1 cellular context compared by ENCODE assay signal in the genomic region with DNA sequence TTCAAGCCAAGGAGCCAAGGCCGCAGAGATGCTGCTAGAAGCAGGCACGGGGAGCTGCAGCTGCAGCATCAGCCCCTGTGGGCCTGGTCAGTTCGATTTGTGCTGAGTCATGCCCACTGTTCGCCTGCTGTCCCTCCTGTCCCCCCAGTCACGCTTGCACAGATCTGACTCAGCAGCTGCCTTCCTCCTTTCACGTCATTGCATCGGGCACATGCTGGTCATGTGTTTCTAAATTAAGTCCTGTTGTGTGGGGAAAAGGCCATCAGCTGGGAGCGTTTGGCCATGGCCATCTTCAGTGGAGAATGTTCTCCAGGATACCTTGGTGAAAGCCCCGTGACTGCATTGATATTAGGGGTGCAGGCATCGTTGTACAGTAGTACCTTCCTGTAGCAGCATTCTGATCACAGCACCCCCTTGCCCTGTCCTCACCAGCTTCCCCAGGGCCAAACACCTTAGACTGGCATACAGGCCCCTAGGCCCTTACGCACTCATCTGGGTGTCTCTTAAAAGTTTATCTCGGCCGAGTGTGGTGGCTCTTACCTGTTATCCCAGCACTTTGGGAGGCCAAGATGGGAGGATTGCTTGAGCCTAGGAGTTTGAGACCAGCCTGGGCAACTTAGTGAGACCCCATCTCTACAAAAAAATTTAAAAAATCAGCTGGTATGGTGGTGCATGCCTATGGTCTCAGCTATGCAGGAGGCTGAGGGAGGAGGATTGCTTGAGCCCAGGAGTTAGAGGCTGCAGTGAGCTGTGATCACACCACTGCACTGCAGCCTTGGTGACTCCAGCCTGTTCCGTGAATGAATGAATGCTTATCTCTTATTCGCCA.
TF ChIP-seq lines count a peak whose summit lies in the region.

No MANE protein-coding gene starts in this region.

TF ChIP-seq in K562, 482 proteins besides CTCF, POLR2A, EP300 and RAD21 (continued from another document and continues in another):
- TF ChIP-seq PRMT5 (CRISPR knock-in tag; IDR thresholded peaks at IDR 0.05) (no peak), ZNF165 (CRISPR knock-in tag; IDR thresholded peaks at IDR 0.05; ENCODE audit: borderline replicate concordance) (no peak), HDAC6 (IDR thresholded peaks at IDR 0.05; ENCODE audit: low read depth, low read length) (no peak), HCFC1 (IDR thresholded peaks at IDR 0.05; ENCODE audit: low read depth, low read length) (peak; percentile 37; the same call in 1 of the 2 replicates), HOMEZ (CRISPR knock-in tag; IDR thresholded peaks at IDR 0.05) (no peak), NR2C1 (IDR thresholded peaks at IDR 0.05) (no peak), NR2C1 (tag; IDR thresholded peaks at IDR 0.05) (peak; percentile 79), PPARD (CRISPR knock-in tag; IDR thresholded peaks at IDR 0.05) (no peak), ZNF407 (IDR thresholded peaks at IDR 0.05; ENCODE audit: low read depth) (no peak), SETDB1 (IDR thresholded peaks at IDR 0.05; ENCODE audit: low read length) (no peak), AFF1 (IDR thresholded peaks at IDR 0.05; ENCODE audit: low read depth in 1 of 2, partially characterized antibody in 2 of 2) (peak; percentile 21 to 95), ZNF785 (CRISPR knock-in tag; IDR thresholded peaks at IDR 0.05) (no peak), GATAD2A (IDR thresholded peaks at IDR 0.05) (peak; percentile 53), HMGXB4 (CRISPR knock-in tag; IDR thresholded peaks at IDR 0.05) (no peak), CREBBP (IDR thresholded peaks at IDR 0.05; ENCODE audit: low read depth, low read length) (no peak), MAX (CRISPR knock-in tag; IDR thresholded peaks at IDR 0.05) (peak; percentile 85), EZH2 (IDR thresholded peaks at IDR 0.05; ENCODE audit: borderline replicate concordance, low read depth, low read length) (no peak), FOS (IDR thresholded peaks at IDR 0.05; ENCODE audit: extremely low read depth, insufficient read length) (no peak), ZNF133 (CRISPR knock-in tag; IDR thresholded peaks at IDR 0.05) (no peak), MTA2 (IDR thresholded peaks at IDR 0.05; ENCODE audit: low read depth) (peak; percentile 27; the same call in 1 of the 2 replicates), ZNF764 (CRISPR knock-in tag; IDR thresholded peaks at IDR 0.05; ENCODE audit: low read depth) (no peak), CSDE1 (IDR thresholded peaks at IDR 0.05) (no peak), FOXA1 (IDR thresholded peaks at IDR 0.05; ENCODE audit: borderline replicate concordance) (no peak), POLR2G (IDR thresholded peaks at IDR 0.05; ENCODE audit: low read depth, low read length) (0 out of 2 replicates have a peak, but pooled peaks have one; percentile 30), ARNT (IDR thresholded peaks at IDR 0.05) (peak in 1 of 2 experiments; percentile 91; a peak in 2 of 4 replicates), ZNF830 (CRISPR knock-in tag; IDR thresholded peaks at IDR 0.05) (no peak)
- TF ChIP-seq, protein P1, sequence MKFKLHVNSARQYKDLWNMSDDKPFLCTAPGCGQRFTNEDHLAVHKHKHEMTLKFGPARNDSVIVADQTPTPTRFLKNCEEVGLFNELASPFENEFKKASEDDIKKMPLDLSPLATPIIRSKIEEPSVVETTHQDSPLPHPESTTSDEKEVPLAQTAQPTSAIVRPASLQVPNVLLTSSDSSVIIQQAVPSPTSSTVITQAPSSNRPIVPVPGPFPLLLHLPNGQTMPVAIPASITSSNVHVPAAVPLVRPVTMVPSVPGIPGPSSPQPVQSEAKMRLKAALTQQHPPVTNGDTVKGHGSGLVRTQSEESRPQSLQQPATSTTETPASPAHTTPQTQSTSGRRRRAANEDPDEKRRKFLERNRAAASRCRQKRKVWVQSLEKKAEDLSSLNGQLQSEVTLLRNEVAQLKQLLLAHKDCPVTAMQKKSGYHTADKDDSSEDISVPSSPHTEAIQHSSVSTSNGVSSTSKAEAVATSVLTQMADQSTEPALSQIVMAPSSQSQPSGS (CRISPR knock-in tag; IDR thresholded peaks at IDR 0.05) = no peak
- TF ChIP-seq, protein P2, sequence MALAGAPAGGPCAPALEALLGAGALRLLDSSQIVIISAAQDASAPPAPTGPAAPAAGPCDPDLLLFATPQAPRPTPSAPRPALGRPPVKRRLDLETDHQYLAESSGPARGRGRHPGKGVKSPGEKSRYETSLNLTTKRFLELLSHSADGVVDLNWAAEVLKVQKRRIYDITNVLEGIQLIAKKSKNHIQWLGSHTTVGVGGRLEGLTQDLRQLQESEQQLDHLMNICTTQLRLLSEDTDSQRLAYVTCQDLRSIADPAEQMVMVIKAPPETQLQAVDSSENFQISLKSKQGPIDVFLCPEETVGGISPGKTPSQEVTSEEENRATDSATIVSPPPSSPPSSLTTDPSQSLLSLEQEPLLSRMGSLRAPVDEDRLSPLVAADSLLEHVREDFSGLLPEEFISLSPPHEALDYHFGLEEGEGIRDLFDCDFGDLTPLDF (CRISPR knock-in tag; IDR thresholded peaks at IDR 0.05) = peak; percentile 79
- TF ChIP-seq, protein P3, sequence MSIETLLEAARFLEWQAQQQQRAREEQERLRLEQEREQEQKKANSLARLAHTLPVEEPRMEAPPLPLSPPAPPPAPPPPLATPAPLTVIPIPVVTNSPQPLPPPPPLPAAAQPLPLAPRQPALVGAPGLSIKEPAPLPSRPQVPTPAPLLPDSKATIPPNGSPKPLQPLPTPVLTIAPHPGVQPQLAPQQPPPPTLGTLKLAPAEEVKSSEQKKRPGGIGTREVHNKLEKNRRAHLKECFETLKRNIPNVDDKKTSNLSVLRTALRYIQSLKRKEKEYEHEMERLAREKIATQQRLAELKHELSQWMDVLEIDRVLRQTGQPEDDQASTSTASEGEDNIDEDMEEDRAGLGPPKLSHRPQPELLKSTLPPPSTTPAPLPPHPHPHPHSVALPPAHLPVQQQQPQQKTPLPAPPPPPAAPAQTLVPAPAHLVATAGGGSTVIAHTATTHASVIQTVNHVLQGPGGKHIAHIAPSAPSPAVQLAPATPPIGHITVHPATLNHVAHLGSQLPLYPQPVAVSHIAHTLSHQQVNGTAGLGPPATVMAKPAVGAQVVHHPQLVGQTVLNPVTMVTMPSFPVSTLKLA (conservative IDR thresholded peaks at IDR 0.05) = peak; percentile 95 to 98
- TF ChIP-seq, protein P4, sequence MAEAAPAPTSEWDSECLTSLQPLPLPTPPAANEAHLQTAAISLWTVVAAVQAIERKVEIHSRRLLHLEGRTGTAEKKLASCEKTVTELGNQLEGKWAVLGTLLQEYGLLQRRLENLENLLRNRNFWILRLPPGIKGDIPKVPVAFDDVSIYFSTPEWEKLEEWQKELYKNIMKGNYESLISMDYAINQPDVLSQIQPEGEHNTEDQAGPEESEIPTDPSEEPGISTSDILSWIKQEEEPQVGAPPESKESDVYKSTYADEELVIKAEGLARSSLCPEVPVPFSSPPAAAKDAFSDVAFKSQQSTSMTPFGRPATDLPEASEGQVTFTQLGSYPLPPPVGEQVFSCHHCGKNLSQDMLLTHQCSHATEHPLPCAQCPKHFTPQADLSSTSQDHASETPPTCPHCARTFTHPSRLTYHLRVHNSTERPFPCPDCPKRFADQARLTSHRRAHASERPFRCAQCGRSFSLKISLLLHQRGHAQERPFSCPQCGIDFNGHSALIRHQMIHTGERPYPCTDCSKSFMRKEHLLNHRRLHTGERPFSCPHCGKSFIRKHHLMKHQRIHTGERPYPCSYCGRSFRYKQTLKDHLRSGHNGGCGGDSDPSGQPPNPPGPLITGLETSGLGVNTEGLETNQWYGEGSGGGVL (CRISPR knock-in tag; IDR thresholded peaks at IDR 0.05) = no peak
